1 cellular context compared by ENCODE assay signal in the genomic region with DNA sequence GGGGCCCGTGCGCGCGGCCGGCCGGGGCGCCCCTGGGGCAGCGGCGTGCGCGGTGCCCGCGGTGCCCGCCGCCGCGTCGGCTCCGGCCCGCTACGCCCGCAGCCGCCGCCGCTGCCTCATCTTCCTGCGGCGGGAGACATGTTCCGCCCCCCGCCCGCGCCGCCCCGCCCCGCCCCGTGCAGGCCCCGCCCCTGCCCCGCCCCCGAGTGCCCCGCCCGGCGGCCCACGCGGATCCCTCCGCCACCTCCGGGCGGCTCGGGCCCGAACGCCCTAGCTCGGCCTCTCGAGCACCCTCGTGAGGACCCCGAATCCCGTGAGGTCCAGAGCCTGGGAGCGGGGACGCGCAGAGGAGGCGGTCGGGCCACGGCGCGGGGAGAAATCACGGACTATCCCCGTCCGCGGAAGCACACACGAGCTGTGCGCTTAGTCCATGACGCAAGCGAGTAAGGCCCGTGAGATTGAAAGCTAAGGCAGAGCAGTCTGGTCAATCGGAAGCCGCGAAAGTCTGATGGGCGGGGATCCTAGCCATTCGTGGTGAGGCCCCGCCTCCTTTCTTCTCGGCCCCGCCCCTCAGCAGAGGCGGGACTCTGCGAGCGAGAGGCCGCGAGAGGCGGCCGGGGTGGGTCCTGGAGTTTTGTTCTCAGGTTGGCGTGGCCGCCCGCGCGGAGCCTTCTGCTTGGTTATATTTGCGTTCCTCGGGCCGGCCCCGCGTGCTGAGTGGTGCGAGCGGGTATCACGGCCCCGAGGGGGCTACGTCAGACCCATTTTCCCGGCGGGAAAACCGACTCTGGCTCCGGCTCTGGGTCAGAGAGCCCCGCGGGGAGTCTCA.
TF ChIP-seq lines count a peak whose summit lies in the region.

Gene TCF3, minus strand, starts transcription at position 145 of the 829 bp plus-strand sequence. CDS start 2,367 bp downstream, outside the sequence.

TF ChIP-seq in K562, 482 proteins besides CTCF, POLR2A, EP300 and RAD21 (continued from another document and continues in another):
- TF ChIP-seq, protein P1, sequence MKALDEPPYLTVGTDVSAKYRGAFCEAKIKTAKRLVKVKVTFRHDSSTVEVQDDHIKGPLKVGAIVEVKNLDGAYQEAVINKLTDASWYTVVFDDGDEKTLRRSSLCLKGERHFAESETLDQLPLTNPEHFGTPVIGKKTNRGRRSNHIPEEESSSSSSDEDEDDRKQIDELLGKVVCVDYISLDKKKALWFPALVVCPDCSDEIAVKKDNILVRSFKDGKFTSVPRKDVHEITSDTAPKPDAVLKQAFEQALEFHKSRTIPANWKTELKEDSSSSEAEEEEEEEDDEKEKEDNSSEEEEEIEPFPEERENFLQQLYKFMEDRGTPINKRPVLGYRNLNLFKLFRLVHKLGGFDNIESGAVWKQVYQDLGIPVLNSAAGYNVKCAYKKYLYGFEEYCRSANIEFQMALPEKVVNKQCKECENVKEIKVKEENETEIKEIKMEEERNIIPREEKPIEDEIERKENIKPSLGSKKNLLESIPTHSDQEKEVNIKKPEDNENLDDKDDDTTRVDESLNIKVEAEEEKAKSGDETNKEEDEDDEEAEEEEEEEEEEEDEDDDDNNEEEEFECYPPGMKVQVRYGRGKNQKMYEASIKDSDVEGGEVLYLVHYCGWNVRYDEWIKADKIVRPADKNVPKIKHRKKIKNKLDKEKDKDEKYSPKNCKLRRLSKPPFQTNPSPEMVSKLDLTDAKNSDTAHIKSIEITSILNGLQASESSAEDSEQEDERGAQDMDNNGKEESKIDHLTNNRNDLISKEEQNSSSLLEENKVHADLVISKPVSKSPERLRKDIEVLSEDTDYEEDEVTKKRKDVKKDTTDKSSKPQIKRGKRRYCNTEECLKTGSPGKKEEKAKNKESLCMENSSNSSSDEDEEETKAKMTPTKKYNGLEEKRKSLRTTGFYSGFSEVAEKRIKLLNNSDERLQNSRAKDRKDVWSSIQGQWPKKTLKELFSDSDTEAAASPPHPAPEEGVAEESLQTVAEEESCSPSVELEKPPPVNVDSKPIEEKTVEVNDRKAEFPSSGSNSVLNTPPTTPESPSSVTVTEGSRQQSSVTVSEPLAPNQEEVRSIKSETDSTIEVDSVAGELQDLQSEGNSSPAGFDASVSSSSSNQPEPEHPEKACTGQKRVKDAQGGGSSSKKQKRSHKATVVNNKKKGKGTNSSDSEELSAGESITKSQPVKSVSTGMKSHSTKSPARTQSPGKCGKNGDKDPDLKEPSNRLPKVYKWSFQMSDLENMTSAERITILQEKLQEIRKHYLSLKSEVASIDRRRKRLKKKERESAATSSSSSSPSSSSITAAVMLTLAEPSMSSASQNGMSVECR (CRISPR knock-in tag; IDR thresholded peaks at IDR 0.05), result peak; percentile 77
- TF ChIP-seq MYBL2 (IDR thresholded peaks at IDR 0.05; ENCODE audit: low read depth) (no peak), MYBL2 (CRISPR knock-in tag; IDR thresholded peaks at IDR 0.05; ENCODE audit: borderline replicate concordance) (no peak), FOXJ3 (CRISPR knock-in tag; IDR thresholded peaks at IDR 0.05) (no peak), ZNF311 (CRISPR knock-in tag; IDR thresholded peaks at IDR 0.05) (no peak), ZZZ3 (IDR thresholded peaks at IDR 0.05) (no peak), CBX5 (IDR thresholded peaks at IDR 0.05; ENCODE audit: borderline replicate concordance, low read depth) (no peak), ZNF780A (CRISPR knock-in tag; IDR thresholded peaks at IDR 0.05) (no peak), ZNF146 (CRISPR knock-in tag; IDR thresholded peaks at IDR 0.05; ENCODE audit: unreplicated experiment) (no peak), MGA (IDR thresholded peaks at IDR 0.05) (no peak), EZH2 (IDR thresholded peaks at IDR 0.05; ENCODE audit: borderline replicate concordance, low read depth, low read length) (no peak), CTBP1 (IDR thresholded peaks at IDR 0.05; ENCODE audit: borderline replicate concordance) (peak; percentile 81), ILF3 (IDR thresholded peaks at IDR 0.05; ENCODE audit: borderline replicate concordance) (no peak), RERE (CRISPR knock-in tag; IDR thresholded peaks at IDR 0.05; ENCODE audit: borderline replicate concordance) (no peak), SREBF1 (IDR thresholded peaks at IDR 0.05; ENCODE audit: borderline replicate concordance, low read depth, low read length) (no peak)
- TF ChIP-seq, protein P2, sequence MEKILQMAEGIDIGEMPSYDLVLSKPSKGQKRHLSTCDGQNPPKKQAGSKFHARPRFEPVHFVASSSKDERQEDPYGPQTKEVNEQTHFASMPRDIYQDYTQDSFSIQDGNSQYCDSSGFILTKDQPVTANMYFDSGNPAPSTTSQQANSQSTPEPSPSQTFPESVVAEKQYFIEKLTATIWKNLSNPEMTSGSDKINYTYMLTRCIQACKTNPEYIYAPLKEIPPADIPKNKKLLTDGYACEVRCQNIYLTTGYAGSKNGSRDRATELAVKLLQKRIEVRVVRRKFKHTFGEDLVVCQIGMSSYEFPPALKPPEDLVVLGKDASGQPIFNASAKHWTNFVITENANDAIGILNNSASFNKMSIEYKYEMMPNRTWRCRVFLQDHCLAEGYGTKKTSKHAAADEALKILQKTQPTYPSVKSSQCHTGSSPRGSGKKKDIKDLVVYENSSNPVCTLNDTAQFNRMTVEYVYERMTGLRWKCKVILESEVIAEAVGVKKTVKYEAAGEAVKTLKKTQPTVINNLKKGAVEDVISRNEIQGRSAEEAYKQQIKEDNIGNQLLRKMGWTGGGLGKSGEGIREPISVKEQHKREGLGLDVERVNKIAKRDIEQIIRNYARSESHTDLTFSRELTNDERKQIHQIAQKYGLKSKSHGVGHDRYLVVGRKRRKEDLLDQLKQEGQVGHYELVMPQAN (IDR thresholded peaks at IDR 0.05; ENCODE audit: borderline replicate concordance), result no peak
- TF ChIP-seq, protein P3, sequence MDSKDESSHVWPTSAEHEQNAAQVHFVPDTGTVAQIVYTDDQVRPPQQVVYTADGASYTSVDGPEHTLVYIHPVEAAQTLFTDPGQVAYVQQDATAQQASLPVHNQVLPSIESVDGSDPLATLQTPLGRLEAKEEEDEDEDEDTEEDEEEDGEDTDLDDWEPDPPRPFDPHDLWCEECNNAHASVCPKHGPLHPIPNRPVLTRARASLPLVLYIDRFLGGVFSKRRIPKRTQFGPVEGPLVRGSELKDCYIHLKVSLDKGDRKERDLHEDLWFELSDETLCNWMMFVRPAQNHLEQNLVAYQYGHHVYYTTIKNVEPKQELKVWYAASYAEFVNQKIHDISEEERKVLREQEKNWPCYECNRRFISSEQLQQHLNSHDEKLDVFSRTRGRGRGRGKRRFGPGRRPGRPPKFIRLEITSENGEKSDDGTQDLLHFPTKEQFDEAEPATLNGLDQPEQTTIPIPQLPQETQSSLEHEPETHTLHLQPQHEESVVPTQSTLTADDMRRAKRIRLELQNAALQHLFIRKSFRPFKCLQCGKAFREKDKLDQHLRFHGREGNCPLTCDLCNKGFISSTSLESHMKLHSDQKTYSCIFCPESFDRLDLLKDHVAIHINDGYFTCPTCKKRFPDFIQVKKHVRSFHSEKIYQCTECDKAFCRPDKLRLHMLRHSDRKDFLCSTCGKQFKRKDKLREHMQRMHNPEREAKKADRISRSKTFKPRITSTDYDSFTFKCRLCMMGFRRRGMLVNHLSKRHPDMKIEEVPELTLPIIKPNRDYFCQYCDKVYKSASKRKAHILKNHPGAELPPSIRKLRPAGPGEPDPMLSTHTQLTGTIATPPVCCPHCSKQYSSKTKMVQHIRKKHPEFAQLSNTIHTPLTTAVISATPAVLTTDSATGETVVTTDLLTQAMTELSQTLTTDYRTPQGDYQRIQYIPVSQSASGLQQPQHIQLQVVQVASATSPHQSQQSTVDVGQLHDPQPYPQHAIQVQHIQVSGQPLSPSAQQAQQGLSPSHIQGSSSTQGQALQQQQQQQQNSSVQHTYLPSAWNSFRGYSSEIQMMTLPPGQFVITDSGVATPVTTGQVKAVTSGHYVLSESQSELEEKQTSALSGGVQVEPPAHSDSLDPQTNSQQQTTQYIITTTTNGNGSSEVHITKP (IDR thresholded peaks at IDR 0.05; ENCODE audit: partially characterized antibody), result peak; percentile 3
